18 cellular contexts compared by ENCODE assay signal in the genomic region with DNA sequence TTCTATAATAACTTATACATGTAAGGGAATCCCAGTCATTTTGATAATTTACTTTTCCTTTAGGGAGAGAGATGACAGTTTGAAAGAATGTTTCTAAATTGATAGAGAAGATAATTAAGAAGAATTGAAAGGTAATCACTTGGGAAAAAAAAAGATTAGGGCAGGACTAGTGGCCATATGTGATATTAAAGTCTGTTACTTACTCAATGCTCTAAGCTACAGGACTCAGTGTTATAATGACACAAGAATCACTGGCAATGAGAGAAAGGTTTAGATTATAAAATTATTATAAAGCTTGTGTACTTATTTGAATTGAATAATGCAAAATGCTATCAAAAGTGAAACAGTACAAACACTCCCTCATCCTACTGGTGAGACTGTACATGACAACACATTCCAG.
"Had no signal": no experiment of that assay in that cellular context is flagged by ENCODE, and none has a peak within 500 bp of the region (broad histone marks: within the 10 kb centered on the region; RNA-seq: fewer than 3 reads in every experiment).

No MANE protein-coding gene starts in this region.

- H3K27me3 ChIP-seq: right lobe of liver, spleen, tibial nerve had no signal

- H3K4me3 Mint-ChIP-seq: activated CD4-positive, alpha-beta T cell treated with anti-CD3 and anti-CD28 coated beads for 36 hours; activated CD8-positive, alpha-beta T cell treated with anti-CD3 and anti-CD28 coated beads for 36 hours; activated T-helper 1 cell treated with anti-CD3 and anti-CD28 coated beads, Interleukin-12 subunit alpha, Interleukin-12 subunit beta, Interleukin-2, Interleukin-4 antibody, amounts not matched to agents 30 ng/mL and 10 ng/mL and 1 ng/mL, durations not matched to agents 14 hours and 24 hours and 36 hours; stimulated activated memory B cell treated with anti-CD40 and anti-IgM and Interleukin-4, amounts not matched to agents 10 μg/mL and 1 μg/mL and 100 μg/mL, for 72 hours; T-helper 2 cell treated with Interferon-gamma antibody and Interleukin-4, amounts not matched to agents 5 μg/mL and 100 μg/mL, for 36 hours had no signal

- H3K4me3 ChIP-seq: coronary artery, prostate gland, right lobe of liver, spleen, tibial nerve had no signal

- H3K9me3 Mint-ChIP-seq: activated CD8-positive, alpha-beta T cell treated with anti-CD3 and anti-CD28 coated beads for 36 hours; activated T-helper 1 cell treated with anti-CD3 and anti-CD28 coated beads, Interleukin-12 subunit alpha, Interleukin-12 subunit beta, Interleukin-2, Interleukin-4 antibody, amounts not matched to agents 30 ng/mL and 10 ng/mL and 1 ng/mL, durations not matched to agents 14 hours and 24 hours and 36 hours; stimulated activated memory B cell treated with anti-CD40 and anti-IgM and Interleukin-4, amounts not matched to agents 10 μg/mL and 1 μg/mL and 100 μg/mL, for 72 hours; T-helper 2 cell treated with Interferon-gamma antibody and Interleukin-4, amounts not matched to agents 5 μg/mL and 100 μg/mL, for 36 hours had no signal

- DNase-seq: activated CD4-positive, alpha-beta T cell treated with anti-CD3 and anti-CD28 coated beads for 36 hours; activated CD8-positive, alpha-beta memory T cell treated with anti-CD3 and anti-CD28 coated beads, Interleukin-2, amount 50 U/mL, for 4 hours; activated CD8-positive, alpha-beta T cell treated with anti-CD3 and anti-CD28 coated beads for 36 hours; activated naive CD4-positive, alpha-beta T cell treated with Interleukin-2 at 50 U/mL for 16 hours; caudate nucleus; effector CD4-positive, alpha-beta T cell; hippocampal formation; right lobe of liver; spleen; stimulated activated CD4-positive, alpha-beta T cell treated with anti-CD3 and anti-CD28 coated beads, Interleukin-1b, Interleukin-23, amount 100 ng/mL, for 48 hours; SW 1271 had no signal

- ATAC-seq: activated CD4-positive, alpha-beta T cell treated with anti-CD3 and anti-CD28 coated beads for 36 hours; activated CD8-positive, alpha-beta T cell treated with anti-CD3 and anti-CD28 coated beads for 36 hours; right lobe of liver; stimulated activated memory B cell treated with anti-CD40 and anti-IgM and Interleukin-4, amounts not matched to agents 10 μg/mL and 1 μg/mL and 100 μg/mL, for 72 hours had no signal

- H3K9me3 ChIP-seq: prostate gland, right lobe of liver, spleen, tibial nerve had no signal

- H3K27ac Mint-ChIP-seq: activated CD4-positive, alpha-beta T cell treated with anti-CD3 and anti-CD28 coated beads for 36 hours; activated CD8-positive, alpha-beta T cell treated with anti-CD3 and anti-CD28 coated beads for 36 hours; activated T-helper 1 cell treated with anti-CD3 and anti-CD28 coated beads, Interleukin-12 subunit alpha, Interleukin-12 subunit beta, Interleukin-2, Interleukin-4 antibody, amounts not matched to agents 30 ng/mL and 10 ng/mL and 1 ng/mL, durations not matched to agents 14 hours and 24 hours and 36 hours; stimulated activated memory B cell treated with anti-CD40 and anti-IgM and Interleukin-4, amounts not matched to agents 10 μg/mL and 1 μg/mL and 100 μg/mL, for 72 hours; T-helper 2 cell treated with Interferon-gamma antibody and Interleukin-4, amounts not matched to agents 5 μg/mL and 100 μg/mL, for 36 hours had no signal

- H3K4me1 ChIP-seq: prostate gland, right lobe of liver, spleen had no signal

- H3K27me3 Mint-ChIP-seq: stimulated activated memory B cell treated with anti-CD40 and anti-IgM and Interleukin-4, amounts not matched to agents 10 μg/mL and 1 μg/mL and 100 μg/mL, for 72 hours had no signal

- H3K27ac ChIP-seq: coronary artery, epithelial cell of prostate, prostate gland, right lobe of liver, spleen, tibial nerve had no signal

- H3K36me3 ChIP-seq: prostate gland, right lobe of liver, tibial nerve had no signal
